1 cellular context compared by ENCODE assay signal in genomic region chr6:108988291-108988690, GRCh38.
TF ChIP-seq lines count a peak whose summit lies in the region.

No MANE protein-coding gene starts in this region.

TF ChIP-seq in HepG2, 621 proteins besides CTCF, POLR2A, EP300 and RAD21 (continued from another document):
- TF ChIP-seq, protein P1, sequence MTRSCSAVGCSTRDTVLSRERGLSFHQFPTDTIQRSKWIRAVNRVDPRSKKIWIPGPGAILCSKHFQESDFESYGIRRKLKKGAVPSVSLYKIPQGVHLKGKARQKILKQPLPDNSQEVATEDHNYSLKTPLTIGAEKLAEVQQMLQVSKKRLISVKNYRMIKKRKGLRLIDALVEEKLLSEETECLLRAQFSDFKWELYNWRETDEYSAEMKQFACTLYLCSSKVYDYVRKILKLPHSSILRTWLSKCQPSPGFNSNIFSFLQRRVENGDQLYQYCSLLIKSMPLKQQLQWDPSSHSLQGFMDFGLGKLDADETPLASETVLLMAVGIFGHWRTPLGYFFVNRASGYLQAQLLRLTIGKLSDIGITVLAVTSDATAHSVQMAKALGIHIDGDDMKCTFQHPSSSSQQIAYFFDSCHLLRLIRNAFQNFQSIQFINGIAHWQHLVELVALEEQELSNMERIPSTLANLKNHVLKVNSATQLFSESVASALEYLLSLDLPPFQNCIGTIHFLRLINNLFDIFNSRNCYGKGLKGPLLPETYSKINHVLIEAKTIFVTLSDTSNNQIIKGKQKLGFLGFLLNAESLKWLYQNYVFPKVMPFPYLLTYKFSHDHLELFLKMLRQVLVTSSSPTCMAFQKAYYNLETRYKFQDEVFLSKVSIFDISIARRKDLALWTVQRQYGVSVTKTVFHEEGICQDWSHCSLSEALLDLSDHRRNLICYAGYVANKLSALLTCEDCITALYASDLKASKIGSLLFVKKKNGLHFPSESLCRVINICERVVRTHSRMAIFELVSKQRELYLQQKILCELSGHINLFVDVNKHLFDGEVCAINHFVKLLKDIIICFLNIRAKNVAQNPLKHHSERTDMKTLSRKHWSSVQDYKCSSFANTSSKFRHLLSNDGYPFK (CRISPR knock-in tag; IDR thresholded peaks at IDR 0.05; ENCODE audit: borderline replicate concordance), result no peak
TF ChIP-seq in HepG2: peak in this region for 1.
